In genomic region chr15:39358441-39359041, GRCh38 we compare ENCODE assay signal across 13 cellular contexts.
A peak's percentile ranks its signal among the peaks of the same experiment; 100 is the strongest.
DNase-seq lines count a peak whose midpoint lies in the region; ATAC-seq and TF ChIP-seq lines count a peak whose summit lies in the region.
"Had no signal": no experiment of that assay in that cellular context is flagged by ENCODE, and none has a peak within 500 bp of the region (broad histone marks: within the 10 kb centered on the region; RNA-seq: fewer than 3 reads in every experiment).

No MANE protein-coding gene starts in this region.

- peak; percentile 21 for ATAC-seq in activated T-helper 17 cell treated with anti-CD3 and anti-CD28 coated beads, Interleukin-2, amount 50 U/mL, for 72 hours (replicated peaks)
- peak; percentile 92 to 93 for ATAC-seq in left cardiac atrium
- peak; percentile 89 for ATAC-seq in sciatic nerve
- ATAC-seq in HG03280 (IDR thresholded peaks at IDR 0.05; ENCODE audit: unreplicated experiment): no peak
- ATAC-seq in GM19023 (IDR thresholded peaks at IDR 0.05; ENCODE audit: unreplicated experiment): no peak
- ATAC-seq in GM21825 (IDR thresholded peaks at IDR 0.05; ENCODE audit: unreplicated experiment): no peak

- DNase-seq in GM12865 (ENCODE audit: low read depth) (peak; percentile 61), left cardiac atrium (peak; percentile 52), sciatic nerve (ENCODE audit: low spot score) (no peak), HEK293T (ENCODE audit: extremely low spot score) (no peak)
- DNase-seq: activated CD4-positive, alpha-beta T cell treated with anti-CD3 and anti-CD28 coated beads for 4 hours; caudate nucleus; immature natural killer cell; NCI-H1048; stimulated activated CD4-positive, alpha-beta T cell treated with anti-CD3 and anti-CD28 coated beads, Interleukin-1b, Interleukin-23, amount 100 ng/mL, for 48 hours had no signal

- peaks cover 23% of the 10 kb centered on the region for H3K27me3 Mint-ChIP-seq in activated T-helper 17 cell treated with anti-CD3 and anti-CD28 coated beads, Interleukin-2, amount 50 U/mL, for 72 hours

- POLR2A ChIA-PET in HEK293T (lab: Yijun Ruan, JAX): no interaction called here

- H3K4me3 ChIP-seq in GM12865 (ENCODE audit: low read depth, low read length): no peak overlapping the region

- CTCF ChIA-PET in HEK293T (lab: Yijun Ruan, JAX): no interaction called here

- no peaks in the 10 kb centered on the region for H3K9me3 Mint-ChIP-seq in activated T-helper 17 cell treated with anti-CD3 and anti-CD28 coated beads, Interleukin-2, amount 50 U/mL, for 72 hours
- H3K9me3 Mint-ChIP-seq: immature natural killer cell had no signal

- peaks cover 3% of the 10 kb centered on the region for H3K4me1 Mint-ChIP-seq in activated T-helper 17 cell treated with anti-CD3 and anti-CD28 coated beads, Interleukin-2, amount 50 U/mL, for 72 hours
- H3K4me1 Mint-ChIP-seq: immature natural killer cell had no signal

- intact Hi-C loops in left cardiac atrium (cut with DNase I): loop anchor here in 1 of 2 donors (10.0 kb wide), 1 partner anchor 76 kb away; no protein-coding TSS in a partner anchor
- intact Hi-C loops in sciatic nerve (cut with DNase I): loop anchor here (10.0 kb wide), 1 partner anchor 206 kb away; no protein-coding TSS in a partner anchor

- H3K36me3 Mint-ChIP-seq in activated T-helper 17 cell treated with anti-CD3 and anti-CD28 coated beads, Interleukin-2, amount 50 U/mL, for 72 hours (ENCODE audit: low read depth): no peaks in the 10 kb centered on the region
- H3K36me3 Mint-ChIP-seq: immature natural killer cell had no signal

- no peak for TF ChIP-seq CTCF in GM12865 (IDR thresholded peaks at IDR 0.05; ENCODE audit: insufficient read depth, low read depth, low read length, missing control alignments)

- no peak overlapping the region for H3K27ac Mint-ChIP-seq in activated T-helper 17 cell treated with anti-CD3 and anti-CD28 coated beads, Interleukin-2, amount 50 U/mL, for 72 hours
- H3K27ac Mint-ChIP-seq: immature natural killer cell had no signal

- H3K4me3 Mint-ChIP-seq in activated T-helper 17 cell treated with anti-CD3 and anti-CD28 coated beads, Interleukin-2, amount 50 U/mL, for 72 hours: no peak overlapping the region
- H3K4me3 Mint-ChIP-seq: immature natural killer cell had no signal

TF ChIP-seq in HEK293T, 16 proteins besides CTCF, POLR2A, EP300 and RAD21:
- no peak for TF ChIP-seq SUZ12 (IDR thresholded peaks at IDR 0.05)
- TF ChIP-seq ARNT (IDR thresholded peaks at IDR 0.05): no peak
- no peak for TF ChIP-seq TARDBP (IDR thresholded peaks at IDR 0.05)
- TF ChIP-seq PKNOX1 (IDR thresholded peaks at IDR 0.05): no peak
- no peak for TF ChIP-seq CTBP1 (IDR thresholded peaks at IDR 0.05; ENCODE audit: borderline replicate concordance)
- no peak for TF ChIP-seq ELF4 (IDR thresholded peaks at IDR 0.05)
- no peak for TF ChIP-seq BHLHE40 (IDR thresholded peaks at IDR 0.05; ENCODE audit: borderline replicate concordance)
- no peak for TF ChIP-seq LEF1 (IDR thresholded peaks at IDR 0.05; ENCODE audit: borderline replicate concordance)
- no peak for TF ChIP-seq FOXK2 (IDR thresholded peaks at IDR 0.05)
- TF ChIP-seq HDGF (IDR thresholded peaks at IDR 0.05; ENCODE audit: borderline replicate concordance): no peak
- no peak for TF ChIP-seq ZNF384 (IDR thresholded peaks at IDR 0.05)
- TF ChIP-seq FOXA1 (IDR thresholded peaks at IDR 0.05): no peak
- no peak for TF ChIP-seq SP1 (IDR thresholded peaks at IDR 0.05)
- no peak for TF ChIP-seq L3MBTL2 (conservative IDR thresholded peaks at IDR 0.05)
- TF ChIP-seq FOXM1 (IDR thresholded peaks at IDR 0.05; ENCODE audit: borderline replicate concordance): no peak
- no peak for TF ChIP-seq NFRKB (IDR thresholded peaks at IDR 0.05)

Comparison
In these comparisons a context has a peak if more than half of its experiments do, and no peak if none do; other contexts are left out.
1. DNase-seq: peak in GM12865 (single experiment) and left cardiac atrium (single experiment); none in sciatic nerve (single experiment) and HEK293T (single experiment).
2. ATAC-seq: peak in activated T-helper 17 cell treated with anti-CD3 and anti-CD28 coated beads, Interleukin-2, amount 50 U/mL, for 72 hours (single experiment), left cardiac atrium (2 of 2) and sciatic nerve (single experiment); none in HG03280 (single experiment), GM19023 (single experiment) and GM21825 (single experiment).